ENCODE assay signal across 18 cellular contexts in genomic region chr6:137676888-137677287, GRCh38.
DNase-seq lines count a peak whose midpoint lies in the region; ATAC-seq and TF ChIP-seq lines count a peak whose summit lies in the region.
"Had no signal": no experiment of that assay in that cellular context is flagged by ENCODE, and none has a peak within 500 bp of the region (broad histone marks: within the 10 kb centered on the region; RNA-seq: fewer than 3 reads in every experiment).

No MANE protein-coding gene starts in this region.

- no peaks in the 10 kb centered on the region for H3K9me3 ChIP-seq in stomach
- H3K9me3 ChIP-seq: left lung, tibial artery had no signal

- TF ChIP-seq POLR2A in stomach (IDR thresholded peaks at IDR 0.05) = no peak

- no peak overlapping the region for H3K4me3 Mint-ChIP-seq in activated naive CD4-positive, alpha-beta T cell treated with anti-CD3 and anti-CD28 coated beads for 36 hours
- H3K4me3 Mint-ChIP-seq in stimulated activated effector memory CD8-positive, alpha-beta T cell treated with anti-CD3 and anti-CD28 coated beads, Interleukin-12 subunit alpha, Interleukin-12 subunit beta, amount 100 ng/mL, for 72 hours = peak overlapping the region; percentile 49
- H3K4me3 Mint-ChIP-seq: dendritic cell treated with granulocyte-macrophage colony-stimulating factor and Interleukin-4, amounts not matched to agents 40 ng/mL and 50 ng/mL, for 4 days; naive B cell had no signal

- H3K4me1 Mint-ChIP-seq in activated naive CD4-positive, alpha-beta T cell treated with anti-CD3 and anti-CD28 coated beads for 36 hours (ENCODE audit: low read depth) = peaks cover 53% of the 10 kb centered on the region
- peaks cover 51% of the 10 kb centered on the region for H3K4me1 Mint-ChIP-seq in stimulated activated effector memory CD8-positive, alpha-beta T cell treated with anti-CD3 and anti-CD28 coated beads, Interleukin-12 subunit alpha, Interleukin-12 subunit beta, amount 100 ng/mL, for 72 hours

- H3K27ac ChIP-seq in stomach = no peak overlapping the region
- H3K27ac ChIP-seq: GM23248, left lung, tibial artery had no signal

- CTCF ChIA-PET in activated naive CD4-positive, alpha-beta T cell treated with anti-CD3 and anti-CD28 coated beads for 36 hours (lab: Charles Lee) = no interaction called here

- no peaks in the 10 kb centered on the region for H3K27me3 ChIP-seq in stomach
- H3K27me3 ChIP-seq: left lung, tibial artery had no signal

- no peak for DNase-seq in activated naive CD4-positive, alpha-beta T cell treated with anti-CD3 and anti-CD28 coated beads for 36 hours
- no peak for DNase-seq in activated naive CD4-positive, alpha-beta T cell (lab: John Stamatoyannopoulos, UW)
- DNase-seq in stimulated activated effector memory CD8-positive, alpha-beta T cell treated with anti-CD3 and anti-CD28 coated beads, Interleukin-12 subunit alpha, Interleukin-12 subunit beta, amount 100 ng/mL, for 72 hours (ENCODE audit: low spot score in 2 of 2) = no peak
- DNase-seq in NCI-H748 (lab: John Stamatoyannopoulos, UW; ENCODE audit: unreplicated experiment) (no peak), stomach (no peak)
- no peak for DNase-seq in stimulated activated CD8-positive, alpha-beta memory T cell treated with anti-CD3 and anti-CD28 coated beads, Interleukin-4, amount 100 ng/mL, for 48 hours
- DNase-seq: Calu3; GM23248; Kasumi-1; left lung; naive B cell; NCI-H1694 treated with DMSO at 0.1 percent for 48 hours; NCI-H69; stimulated activated CD4-positive, alpha-beta T cell treated with anti-CD3 and anti-CD28 coated beads, Interleukin-15, amount 100 ng/mL, for 24 hours had no signal

- peak overlapping the region; percentile 5 for H3K27ac Mint-ChIP-seq in activated naive CD4-positive, alpha-beta T cell treated with anti-CD3 and anti-CD28 coated beads for 36 hours
- H3K27ac Mint-ChIP-seq in stimulated activated effector memory CD8-positive, alpha-beta T cell treated with anti-CD3 and anti-CD28 coated beads, Interleukin-12 subunit alpha, Interleukin-12 subunit beta, amount 100 ng/mL, for 72 hours = peak overlapping the region; percentile 67
- H3K27ac Mint-ChIP-seq: dendritic cell treated with granulocyte-macrophage colony-stimulating factor and Interleukin-4, amounts not matched to agents 40 ng/mL and 50 ng/mL, for 4 days; naive B cell had no signal

- WGBS in stomach, 5 donors = 82 to 90% (median 87%) methylated on average over 2 of the region's 2 CpGs

- H3K27me3 Mint-ChIP-seq in activated naive CD4-positive, alpha-beta T cell treated with anti-CD3 and anti-CD28 coated beads for 36 hours (ENCODE audit: low read depth) = peaks cover 20% of the 10 kb centered on the region
- H3K27me3 Mint-ChIP-seq: dendritic cell treated with granulocyte-macrophage colony-stimulating factor and Interleukin-4, amounts not matched to agents 40 ng/mL and 50 ng/mL, for 4 days had no signal

- no peaks in the 10 kb centered on the region for H3K4me1 ChIP-seq in stomach
- H3K4me1 ChIP-seq: tibial artery had no signal

- no peak for TF ChIP-seq EP300 in stomach (IDR thresholded peaks at IDR 0.05)

- no peak overlapping the region for H3K4me3 ChIP-seq in stomach
- H3K4me3 ChIP-seq: GM23248, left lung, tibial artery had no signal

- no peak for TF ChIP-seq CTCF in stomach (IDR thresholded peaks at IDR 0.05)

- ATAC-seq in GM21515 (IDR thresholded peaks at IDR 0.05; ENCODE audit: unreplicated experiment) (peak; percentile 67), HG03520 (IDR thresholded peaks at IDR 0.05; ENCODE audit: unreplicated experiment) (peak; percentile 62)
- peak; percentile 40 for ATAC-seq in stimulated activated effector memory CD8-positive, alpha-beta T cell treated with anti-CD3 and anti-CD28 coated beads, Interleukin-12 subunit alpha, Interleukin-12 subunit beta, amount 100 ng/mL, for 72 hours

- intact Hi-C loops in activated naive CD4-positive, alpha-beta T cell treated with anti-CD3 and anti-CD28 coated beads for 36 hours (cut with micrococcal nuclease) = loop anchor here (5.0 kb wide), 1 partner anchor 460 kb away; the partner anchor contains the start of gene IFNGR1
- intact Hi-C loops in stomach (cut with DNase I; ENCODE audit: low total_unique reads) = no loop called here

- no peaks in the 10 kb centered on the region for H3K9me3 Mint-ChIP-seq in activated naive CD4-positive, alpha-beta T cell treated with anti-CD3 and anti-CD28 coated beads for 36 hours
- H3K9me3 Mint-ChIP-seq in stimulated activated effector memory CD8-positive, alpha-beta T cell treated with anti-CD3 and anti-CD28 coated beads, Interleukin-12 subunit alpha, Interleukin-12 subunit beta, amount 100 ng/mL, for 72 hours = no peaks in the 10 kb centered on the region
- H3K9me3 Mint-ChIP-seq: dendritic cell treated with granulocyte-macrophage colony-stimulating factor and Interleukin-4, amounts not matched to agents 40 ng/mL and 50 ng/mL, for 4 days; naive B cell had no signal

- H3K36me3 Mint-ChIP-seq in activated naive CD4-positive, alpha-beta T cell treated with anti-CD3 and anti-CD28 coated beads for 36 hours (ENCODE audit: low read depth) = no peaks in the 10 kb centered on the region
- H3K36me3 Mint-ChIP-seq in stimulated activated effector memory CD8-positive, alpha-beta T cell treated with anti-CD3 and anti-CD28 coated beads, Interleukin-12 subunit alpha, Interleukin-12 subunit beta, amount 100 ng/mL, for 72 hours = peaks cover 19% of the 10 kb centered on the region
- H3K36me3 Mint-ChIP-seq: naive B cell had no signal

- no peaks in the 10 kb centered on the region for H3K36me3 ChIP-seq in stomach
- H3K36me3 ChIP-seq: left lung, tibial artery had no signal
